ENCODE assay signal across 12 cellular contexts in the genomic region with DNA sequence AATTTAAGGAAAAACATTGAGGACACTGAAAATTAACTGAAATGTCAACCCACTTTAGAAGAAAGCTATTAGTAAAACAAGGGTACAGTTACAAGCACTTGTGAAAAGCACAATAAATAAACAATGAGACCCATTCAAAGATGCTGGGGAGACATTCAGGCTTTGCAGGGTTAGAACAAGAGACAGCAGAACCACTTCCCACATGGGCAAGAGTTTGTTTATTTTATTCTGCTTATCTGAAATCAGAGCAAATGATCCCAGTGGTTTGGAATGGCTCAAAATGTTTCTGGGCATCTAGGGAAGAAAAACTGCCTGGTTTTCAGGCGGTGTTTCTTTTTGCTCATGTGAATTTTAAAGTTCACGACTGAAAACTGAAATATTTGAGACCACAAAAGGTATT. TPM values are rescaled to one million over a fixed set of nuclear protein-coding genes. Genes with fewer than 3 reads are reported as not detected.
DNase-seq lines count a peak whose midpoint lies in the region; ATAC-seq and TF ChIP-seq lines count a peak whose summit lies in the region.
"Had no signal": no experiment of that assay in that cellular context is flagged by ENCODE, and none has a peak within 500 bp of the region (broad histone marks: within the 10 kb centered on the region; RNA-seq: fewer than 3 reads in every experiment).

No MANE protein-coding gene starts in this region.

- CTCF ChIA-PET in activated naive CD4-positive, alpha-beta T cell treated with anti-CD3 and anti-CD28 coated beads for 36 hours (lab: Charles Lee): no interaction called here
- CTCF ChIA-PET in CD8-positive, alpha-beta T cell (lab: Charles Lee): no interaction called here

- POLR2A ChIA-PET in CD8-positive, alpha-beta T cell (lab: Charles Lee): no interaction called here

- H3K4me1 Mint-ChIP-seq in activated naive CD4-positive, alpha-beta T cell treated with anti-CD3 and anti-CD28 coated beads for 36 hours (ENCODE audit: low read depth): peaks cover 29% of the 10 kb centered on the region
- H3K4me1 Mint-ChIP-seq in CD8-positive, alpha-beta T cell (ENCODE audit: low read depth): peaks cover 42% of the 10 kb centered on the region

- H3K27ac ChIP-seq in 22Rv1: peak overlapping the region; percentile 53
- H3K27ac ChIP-seq in HUES6 (ENCODE audit: low read depth, low read length): peak overlapping the region; percentile 56
- no peak overlapping the region for H3K27ac ChIP-seq in CD8-positive, alpha-beta T cell (ENCODE audit: low read depth, low read length)
- H3K27ac ChIP-seq: hepatocyte had no signal

- H3K4me1 ChIP-seq in HUES6 (ENCODE audit: control insufficient read depth, insufficient read depth, low read length): peaks cover 29% of the 10 kb centered on the region
- peaks cover 17% of the 10 kb centered on the region for H3K4me1 ChIP-seq in CD8-positive, alpha-beta T cell (ENCODE audit: insufficient read depth, low read length)

- no peak overlapping the region for H3K4me3 Mint-ChIP-seq in activated naive CD4-positive, alpha-beta T cell treated with anti-CD3 and anti-CD28 coated beads for 36 hours
- no peak overlapping the region for H3K4me3 Mint-ChIP-seq in CD8-positive, alpha-beta T cell
- H3K4me3 Mint-ChIP-seq: natural killer cell treated with Interleukin-12 subunit alpha and Interleukin-12 subunit beta and Interleukin-15 and Interleukin-18, amount 100 ng/mL, for 72 hours had no signal

- H3K36me3 Mint-ChIP-seq in activated naive CD4-positive, alpha-beta T cell treated with anti-CD3 and anti-CD28 coated beads for 36 hours (ENCODE audit: low read depth): no peaks in the 10 kb centered on the region
- H3K36me3 Mint-ChIP-seq in CD8-positive, alpha-beta T cell: no peaks in the 10 kb centered on the region
- H3K36me3 Mint-ChIP-seq: natural killer cell treated with Interleukin-12 subunit alpha and Interleukin-12 subunit beta and Interleukin-15 and Interleukin-18, amount 100 ng/mL, for 72 hours had no signal

- H3K27me3 Mint-ChIP-seq in activated naive CD4-positive, alpha-beta T cell treated with anti-CD3 and anti-CD28 coated beads for 36 hours (ENCODE audit: low read depth): no peaks in the 10 kb centered on the region
- no peaks in the 10 kb centered on the region for H3K27me3 Mint-ChIP-seq in CD8-positive, alpha-beta T cell (ENCODE audit: low read depth)
- H3K27me3 Mint-ChIP-seq: natural killer cell treated with Interleukin-12 subunit alpha and Interleukin-12 subunit beta and Interleukin-15 and Interleukin-18, amount 100 ng/mL, for 72 hours had no signal

- no peak overlapping the region for H3K27ac Mint-ChIP-seq in activated naive CD4-positive, alpha-beta T cell treated with anti-CD3 and anti-CD28 coated beads for 36 hours
- no peak overlapping the region for H3K27ac Mint-ChIP-seq in CD8-positive, alpha-beta T cell
- H3K27ac Mint-ChIP-seq: natural killer cell treated with Interleukin-12 subunit alpha and Interleukin-12 subunit beta and Interleukin-15 and Interleukin-18, amount 100 ng/mL, for 72 hours had no signal

- no peak overlapping the region for H3K4me3 ChIP-seq in HUES6 (ENCODE audit: low read depth, low read length)
- H3K4me3 ChIP-seq in CD8-positive, alpha-beta T cell (ENCODE audit: low read depth, low read length): no peak overlapping the region
- H3K4me3 ChIP-seq: HAP-1, hepatocyte had no signal

- no peaks in the 10 kb centered on the region for H3K36me3 ChIP-seq in HUES6 (ENCODE audit: control insufficient read depth, insufficient read depth, low read length)
- H3K36me3 ChIP-seq in CD8-positive, alpha-beta T cell (ENCODE audit: insufficient read depth, low read length): no peaks in the 10 kb centered on the region
- H3K36me3 ChIP-seq: HAP-1 had no signal

- no peaks in the 10 kb centered on the region for H3K9me3 ChIP-seq in HUES6 (ENCODE audit: control insufficient read depth, insufficient read depth, low read depth, low read length)
- H3K9me3 ChIP-seq in CD8-positive, alpha-beta T cell (ENCODE audit: low read length): no peaks in the 10 kb centered on the region
- H3K9me3 ChIP-seq: HAP-1 had no signal

- no peaks in the 10 kb centered on the region for H3K9me3 Mint-ChIP-seq in activated naive CD4-positive, alpha-beta T cell treated with anti-CD3 and anti-CD28 coated beads for 36 hours
- no peaks in the 10 kb centered on the region for H3K9me3 Mint-ChIP-seq in CD8-positive, alpha-beta T cell
- H3K9me3 Mint-ChIP-seq: natural killer cell treated with Interleukin-12 subunit alpha and Interleukin-12 subunit beta and Interleukin-15 and Interleukin-18, amount 100 ng/mL, for 72 hours had no signal

- intact Hi-C loops in activated naive CD4-positive, alpha-beta T cell treated with anti-CD3 and anti-CD28 coated beads for 36 hours (cut with micrococcal nuclease): no loop called here
- intact Hi-C loops in CD8-positive, alpha-beta T cell (cut with DNase I, micrococcal nuclease): no loop called here

- ATAC-seq in GM21423 (IDR thresholded peaks at IDR 0.05; ENCODE audit: unreplicated experiment): no peak
- no peak for ATAC-seq in CD8-positive, alpha-beta T cell
- ATAC-seq: natural killer cell treated with Interleukin-12 subunit alpha and Interleukin-12 subunit beta and Interleukin-15 and Interleukin-18, amount 100 ng/mL, for 72 hours had no signal

- TF ChIP-seq CTCF in 22Rv1 (IDR thresholded peaks at IDR 0.05): no peak
- no peak for TF ChIP-seq CTCF in CD8-positive, alpha-beta T cell (IDR thresholded peaks at IDR 0.05)

- no peak overlapping the region for H3K9ac ChIP-seq in HUES6 (ENCODE audit: low read length)

- no peaks in the 10 kb centered on the region for H3K27me3 ChIP-seq in HUES6 (ENCODE audit: control insufficient read depth, insufficient read depth, low read length)
- no peaks in the 10 kb centered on the region for H3K27me3 ChIP-seq in CD8-positive, alpha-beta T cell (ENCODE audit: insufficient read depth, low read length)
- H3K27me3 ChIP-seq: dorsolateral prefrontal cortex, hepatocyte had no signal

- DNase-seq in amniotic stem cell (lab: John Stamatoyannopoulos, UW) (peak; percentile 38), iPS-NIHi7 (ENCODE audit: extremely low spot score) (peak; percentile 15), mesenteric fat pad (ENCODE audit: low spot score) (no peak)
- no peak for DNase-seq in activated naive CD4-positive, alpha-beta T cell treated with anti-CD3 and anti-CD28 coated beads for 36 hours
- DNase-seq in CD8-positive, alpha-beta T cell: no peak
- DNase-seq: dorsolateral prefrontal cortex had no signal

RNA-seq across cellular contexts. Expression of a gene that starts 42.4 kb away (rescaled TPM):
- 50.2 TPM for total RNA-seq in mesenteric fat pad
- 1 to 10 TPM; 2.4 to 3.4 TPM for total RNA-seq in activated naive CD4-positive, alpha-beta T cell treated with anti-CD3 and anti-CD28 coated beads for 36 hours
- 10 to 100 TPM; 11.8 to 15.9 TPM for total RNA-seq in CD8-positive, alpha-beta T cell

Comparison
In these comparisons a context has a peak if more than half of its experiments do, and no peak if none do; other contexts are left out.
1. DNase-seq: peak in amniotic stem cell (single experiment) and iPS-NIHi7 (single experiment); none in mesenteric fat pad (single experiment), activated naive CD4-positive, alpha-beta T cell treated with anti-CD3 and anti-CD28 coated beads for 36 hours (single experiment) and CD8-positive, alpha-beta T cell (0 of 7).